In genomic region chr3:10463191-10464067, GRCh38 we compare ENCODE assay signal across 19 cellular contexts. TPM values are rescaled to one million over a fixed set of nuclear protein-coding genes. Genes with fewer than 3 reads are reported as not detected.
DNase-seq lines count a peak whose midpoint lies in the region; ATAC-seq and TF ChIP-seq lines count a peak whose summit lies in the region.
"Had no signal": no experiment of that assay in that cellular context is flagged by ENCODE, and none has a peak within 500 bp of the region (broad histone marks: within the 10 kb centered on the region; RNA-seq: fewer than 3 reads in every experiment).

No MANE protein-coding gene starts in this region.

- H3K9me3 ChIP-seq in BLaER1 (no peaks in the 10 kb centered on the region), psoas muscle (no peaks in the 10 kb centered on the region)
- H3K9me3 ChIP-seq: A549 had no signal

- H3K9me3 Mint-ChIP-seq in brain = peaks cover 0 to 8% (median 0%) of the 10 kb centered on the region in 5 experiments
- H3K9me3 Mint-ChIP-seq in naive thymus-derived CD8-positive, alpha-beta T cell = peaks cover 0 to 2% (median 0%) of the 10 kb centered on the region in 9 donors
- H3K9me3 Mint-ChIP-seq: CD8-positive, alpha-beta memory T cell; HFFc6 had no signal

- ATAC-seq in psoas muscle = peak in 3 of 4 donors; percentile 2 to 28 (median 2)
- no peak for ATAC-seq in naive thymus-derived CD8-positive, alpha-beta T cell
- no peak for ATAC-seq in GM19467 (IDR thresholded peaks at IDR 0.05; ENCODE audit: unreplicated experiment)
- ATAC-seq: A549, HepG2, PC-3 had no signal

- 52 to 70% (median 62%) methylated on average over 13 of the region's 13 CpGs for WGBS in psoas muscle, 3 donors

- H3K27ac Mint-ChIP-seq in brain = peak overlapping the region in 3 of 5 experiments; percentile 63 to 100 (median 94)
- peak overlapping the region in 1 of 10 donors; percentile 40 for H3K27ac Mint-ChIP-seq in naive thymus-derived CD8-positive, alpha-beta T cell
- H3K27ac Mint-ChIP-seq: HFFc6 had no signal

- H3K4me1 ChIP-seq in BLaER1 (peaks cover 99% of the 10 kb centered on the region), psoas muscle (peaks cover 26% of the 10 kb centered on the region)
- H3K4me1 ChIP-seq: A549 had no signal

- no peaks in the 10 kb centered on the region for H3K36me3 Mint-ChIP-seq in brain
- H3K36me3 Mint-ChIP-seq in naive thymus-derived CD8-positive, alpha-beta T cell = no peaks in the 10 kb centered on the region
- H3K36me3 Mint-ChIP-seq: CD8-positive, alpha-beta memory T cell had no signal

- POLR2A ChIA-PET in naive thymus-derived CD8-positive, alpha-beta T cell (lab: Charles Lee) = no interaction called here

- H3K27me3 Mint-ChIP-seq in brain = peaks cover 3% of the 10 kb centered on the region
- peaks cover 1 to 13% (median 5%) of the 10 kb centered on the region in 5 donors for H3K27me3 Mint-ChIP-seq in naive thymus-derived CD8-positive, alpha-beta T cell

- no peaks in the 10 kb centered on the region for H4K20me1 ChIP-seq in BLaER1

- H3K36me3 ChIP-seq in BLaER1 (no peaks in the 10 kb centered on the region), psoas muscle (ENCODE audit: insufficient read depth in 1 of 2, low read depth in 1 of 2) (no peaks in the 10 kb centered on the region)

- TF ChIP-seq CTCF in brain (conservative IDR thresholded peaks at IDR 0.05) (no peak), psoas muscle (IDR thresholded peaks at IDR 0.05) (no peak), GM20000 (IDR thresholded peaks at IDR 0.05; ENCODE audit: extremely low read depth, missing control alignments) (no peak)

- intact Hi-C loops in psoas muscle (cut with DNase I) = no loop called here

- peak overlapping the region; percentile 45 for H3K4me3 ChIP-seq in BLaER1
- H3K4me3 ChIP-seq in psoas muscle = no peak overlapping the region
- H3K4me3 ChIP-seq: A549 had no signal

- H3K9ac ChIP-seq in BLaER1 = peak overlapping the region; percentile 77

- H3K4me3 Mint-ChIP-seq in brain = peak overlapping the region in 1 of 5 experiments; percentile 52
- no peak overlapping the region for H3K4me3 Mint-ChIP-seq in naive thymus-derived CD8-positive, alpha-beta T cell
- H3K4me3 Mint-ChIP-seq: CD8-positive, alpha-beta memory T cell; HFFc6 had no signal

- H3K4me1 Mint-ChIP-seq in brain = peaks cover 27% of the 10 kb centered on the region
- H3K4me1 Mint-ChIP-seq in naive thymus-derived CD8-positive, alpha-beta T cell = peaks cover 0 to 17% (median 8%) of the 10 kb centered on the region in 4 donors
- H3K4me1 Mint-ChIP-seq: CD8-positive, alpha-beta memory T cell had no signal

- H3K4me2 ChIP-seq in BLaER1 = peak overlapping the region; percentile 93
- H3K4me2 ChIP-seq: A549 had no signal

- DNase-seq in DMS 273 treated with DMSO at 0.1 percent for 48 hours (lab: John Stamatoyannopoulos, UW) = peak; percentile 27
- DNase-seq in psoas muscle = peak in 1 of 2 donors; percentile 52
- no peak for DNase-seq in GM20000 (ENCODE audit: low spot score)
- DNase-seq in naive thymus-derived CD8-positive, alpha-beta T cell = no peak
- DNase-seq: CD8-positive, alpha-beta memory T cell; DMS79 treated with DMSO at 0.1 percent for 48 hours; HFFc6; KG1; MV-4-11; NCI-H1436; NCI-H1930; PC-3; RPMI8226; SIG-M5 had no signal

- H3K27ac ChIP-seq in BLaER1 (peak overlapping the region; percentile 95), psoas muscle (peak overlapping the region; percentile 78)
- H3K27ac ChIP-seq: A549 had no signal

- H3K27me3 ChIP-seq in BLaER1 (no peaks in the 10 kb centered on the region), psoas muscle (ENCODE audit: insufficient read depth in 3 of 3, low read length in 2 of 3) (no peaks in the 10 kb centered on the region)

RNA-seq across cellular contexts. Expression of gene ATP2B2, which starts 42.0 kb away (rescaled TPM):
- 13.9 TPM for polyA plus RNA-seq in brain (ENCODE audit: insufficient read depth, low read depth, low replicate concordance)
- total RNA-seq in psoas muscle = 1 to 10 TPM in 3 of 4 donors, under 1 TPM in 1; 0.36 to 6.5 (median 4.1) TPM
- polyA plus RNA-seq in psoas muscle = under 1 TPM; 0.08 to 0.77 (median 0.49) TPM
- total RNA-seq in naive thymus-derived CD8-positive, alpha-beta T cell = not detected
- not detected for polyA plus RNA-seq in naive thymus-derived CD8-positive, alpha-beta T cell
- total RNA-seq: CD8-positive, alpha-beta memory T cell; HFFc6; PC-3 had no signal
- polyA plus RNA-seq: CD8-positive, alpha-beta memory T cell had no signal

Comparison
In these comparisons a context has a peak if more than half of its experiments do, and no peak if none do; other contexts are left out.
1. ATAC-seq: peak in psoas muscle (3 of 4); none in naive thymus-derived CD8-positive, alpha-beta T cell (0 of 2) and GM19467 (single experiment).